1 cellular context compared by ENCODE assay signal in the genomic region with DNA sequence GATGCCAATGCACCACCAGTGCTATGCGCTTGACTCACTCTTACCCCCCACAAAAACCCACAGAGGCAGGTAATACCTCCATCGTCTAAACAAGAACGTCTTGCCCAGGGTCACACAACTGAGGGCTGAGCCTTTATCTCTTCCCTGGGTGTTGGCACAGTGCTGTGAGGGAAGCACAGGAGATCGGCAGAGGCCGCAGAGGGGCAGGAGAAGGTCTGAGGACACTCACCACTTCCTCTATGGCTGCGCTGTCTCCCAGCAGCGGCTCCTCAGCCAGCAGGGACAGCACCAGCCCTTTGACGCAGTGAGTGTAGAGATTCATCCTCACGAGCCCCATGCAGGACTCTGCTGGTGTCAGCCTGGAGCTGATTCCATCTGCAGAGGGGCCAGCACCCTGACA.
TF ChIP-seq lines count a peak whose summit lies in the region.

No MANE protein-coding gene starts in this region.

TF ChIP-seq in HepG2, 621 proteins besides CTCF, POLR2A, EP300 and RAD21:
- TF ChIP-seq, protein P1, sequence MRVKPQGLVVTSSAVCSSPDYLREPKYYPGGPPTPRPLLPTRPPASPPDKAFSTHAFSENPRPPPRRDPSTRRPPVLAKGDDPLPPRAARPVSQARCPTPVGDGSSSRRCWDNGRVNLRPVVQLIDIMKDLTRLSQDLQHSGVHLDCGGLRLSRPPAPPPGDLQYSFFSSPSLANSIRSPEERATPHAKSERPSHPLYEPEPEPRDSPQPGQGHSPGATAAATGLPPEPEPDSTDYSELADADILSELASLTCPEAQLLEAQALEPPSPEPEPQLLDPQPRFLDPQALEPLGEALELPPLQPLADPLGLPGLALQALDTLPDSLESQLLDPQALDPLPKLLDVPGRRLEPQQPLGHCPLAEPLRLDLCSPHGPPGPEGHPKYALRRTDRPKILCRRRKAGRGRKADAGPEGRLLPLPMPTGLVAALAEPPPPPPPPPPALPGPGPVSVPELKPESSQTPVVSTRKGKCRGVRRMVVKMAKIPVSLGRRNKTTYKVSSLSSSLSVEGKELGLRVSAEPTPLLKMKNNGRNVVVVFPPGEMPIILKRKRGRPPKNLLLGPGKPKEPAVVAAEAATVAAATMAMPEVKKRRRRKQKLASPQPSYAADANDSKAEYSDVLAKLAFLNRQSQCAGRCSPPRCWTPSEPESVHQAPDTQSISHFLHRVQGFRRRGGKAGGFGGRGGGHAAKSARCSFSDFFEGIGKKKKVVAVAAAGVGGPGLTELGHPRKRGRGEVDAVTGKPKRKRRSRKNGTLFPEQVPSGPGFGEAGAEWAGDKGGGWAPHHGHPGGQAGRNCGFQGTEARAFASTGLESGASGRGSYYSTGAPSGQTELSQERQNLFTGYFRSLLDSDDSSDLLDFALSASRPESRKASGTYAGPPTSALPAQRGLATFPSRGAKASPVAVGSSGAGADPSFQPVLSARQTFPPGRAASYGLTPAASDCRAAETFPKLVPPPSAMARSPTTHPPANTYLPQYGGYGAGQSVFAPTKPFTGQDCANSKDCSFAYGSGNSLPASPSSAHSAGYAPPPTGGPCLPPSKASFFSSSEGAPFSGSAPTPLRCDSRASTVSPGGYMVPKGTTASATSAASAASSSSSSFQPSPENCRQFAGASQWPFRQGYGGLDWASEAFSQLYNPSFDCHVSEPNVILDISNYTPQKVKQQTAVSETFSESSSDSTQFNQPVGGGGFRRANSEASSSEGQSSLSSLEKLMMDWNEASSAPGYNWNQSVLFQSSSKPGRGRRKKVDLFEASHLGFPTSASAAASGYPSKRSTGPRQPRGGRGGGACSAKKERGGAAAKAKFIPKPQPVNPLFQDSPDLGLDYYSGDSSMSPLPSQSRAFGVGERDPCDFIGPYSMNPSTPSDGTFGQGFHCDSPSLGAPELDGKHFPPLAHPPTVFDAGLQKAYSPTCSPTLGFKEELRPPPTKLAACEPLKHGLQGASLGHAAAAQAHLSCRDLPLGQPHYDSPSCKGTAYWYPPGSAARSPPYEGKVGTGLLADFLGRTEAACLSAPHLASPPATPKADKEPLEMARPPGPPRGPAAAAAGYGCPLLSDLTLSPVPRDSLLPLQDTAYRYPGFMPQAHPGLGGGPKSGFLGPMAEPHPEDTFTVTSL (CRISPR knock-in tag; IDR thresholded peaks at IDR 0.05; ENCODE audit: borderline replicate concordance), result no peak
- TF ChIP-seq AGO2 (optimal IDR thresholded peaks at IDR 0.05; ENCODE audit: low read depth, low read length) (peak; percentile 16), MYNN (CRISPR knock-in tag; IDR thresholded peaks at IDR 0.05; ENCODE audit: low read depth) (no peak)
